19 cellular contexts compared by ENCODE assay signal in genomic region chr6:129209355-129209754, GRCh38.
DNase-seq lines count a peak whose midpoint lies in the region; ATAC-seq, FAIRE-seq and TF ChIP-seq lines count a peak whose summit lies in the region.
"Had no signal": no experiment of that assay in that cellular context is flagged by ENCODE, and none has a peak within 500 bp of the region (broad histone marks: within the 10 kb centered on the region; RNA-seq: fewer than 3 reads in every experiment).

No MANE protein-coding gene starts in this region.

- H3K4me1 Mint-ChIP-seq in osteocyte (ENCODE audit: unreplicated experiment) (peaks cover 22% of the 10 kb centered on the region), chondrocyte (ENCODE audit: low read depth) (peaks cover 7% of the 10 kb centered on the region)

- DNase-seq in AG09309 (ENCODE audit: low read depth) = peak; percentile 46
- peak; percentile 22 for DNase-seq in HTR-8/SVneo (ENCODE audit: insufficient read length, low spot score)
- DNase-seq in choroid plexus epithelial cell (ENCODE audit: low read depth) = peak; percentile 81
- DNase-seq in osteocyte (ENCODE audit: extremely low spot score, unreplicated experiment) = no peak
- no peak for DNase-seq in chondrocyte (ENCODE audit: low spot score)
- DNase-seq: C1 segment of cervical spinal cord; H7; NCI-H1105 treated with DMSO at 0.1 percent for 48 hours; NCI-H1694; NCI-H510A; NCI-H748 treated with DMSO at 0.1 percent for 48 hours; NK-92 treated with Interleukin-12 subunit alpha and Interleukin-12 subunit beta, amount 100 ng/mL, for 24 hours; Right ventricle myocardium superior had no signal

- H3K4me3 ChIP-seq in AG09309 (ENCODE audit: control insufficient read depth, low read depth, low read length) = no peak overlapping the region
- no peak overlapping the region for H3K4me3 ChIP-seq in choroid plexus epithelial cell (ENCODE audit: low read depth, low read length)
- H3K4me3 ChIP-seq: A549, K562 had no signal

- no peak overlapping the region for H3K4me3 Mint-ChIP-seq in osteocyte (ENCODE audit: unreplicated experiment)
- no peak overlapping the region for H3K4me3 Mint-ChIP-seq in chondrocyte (ENCODE audit: unreplicated experiment)

- ATAC-seq in GM18858 (IDR thresholded peaks at IDR 0.05; ENCODE audit: unreplicated experiment) = no peak
- ATAC-seq in GM19023 (IDR thresholded peaks at IDR 0.05; ENCODE audit: unreplicated experiment) = no peak
- ATAC-seq: A549, K562 had no signal

- H3K9me3 Mint-ChIP-seq in osteocyte (ENCODE audit: unreplicated experiment) = no peaks in the 10 kb centered on the region
- peaks cover 5% of the 10 kb centered on the region for H3K9me3 Mint-ChIP-seq in chondrocyte (ENCODE audit: low read depth)

- H3K36me3 Mint-ChIP-seq in osteocyte (ENCODE audit: unreplicated experiment) = no peaks in the 10 kb centered on the region
- H3K36me3 Mint-ChIP-seq in chondrocyte (ENCODE audit: low read depth) = no peaks in the 10 kb centered on the region

- no peak for TF ChIP-seq CTCF in AG09309 (IDR thresholded peaks at IDR 0.05; ENCODE audit: control insufficient read depth, insufficient read depth, low read depth, low read length, missing control alignments)
- no peak for TF ChIP-seq CTCF in choroid plexus epithelial cell (conservative IDR thresholded peaks at IDR 0.05; ENCODE audit: low read depth, low read length)
- TF ChIP-seq CTCF in osteocyte (IDR thresholded peaks at IDR 0.05) = no peak
- TF ChIP-seq CTCF in chondrocyte (IDR thresholded peaks at IDR 0.05) = no peak

- no peak for FAIRE-seq in HTR-8/SVneo (lab: Jason Lieb, UNC)
- FAIRE-seq: A549, D721Med, K562, RCC 7860 had no signal

- peaks cover 7% of the 10 kb centered on the region for H3K27me3 Mint-ChIP-seq in osteocyte (ENCODE audit: unreplicated experiment)
- peaks cover 2% of the 10 kb centered on the region for H3K27me3 Mint-ChIP-seq in chondrocyte (ENCODE audit: low read depth)

- H3K27ac Mint-ChIP-seq in osteocyte (ENCODE audit: unreplicated experiment) (peak overlapping the region; percentile 55), chondrocyte (ENCODE audit: unreplicated experiment) (no peak overlapping the region)

Comparison
In these comparisons a context has a peak if more than half of its experiments do, and no peak if none do; other contexts are left out.
1. DNase-seq: peak in AG09309 (single experiment), HTR-8/SVneo (single experiment) and choroid plexus epithelial cell (single experiment); none in osteocyte (single experiment) and chondrocyte (single experiment).